ENCODE assay signal across 1 cellular context in genomic region chr17:67993998-67994361, GRCh38.
TF ChIP-seq lines count a peak whose summit lies in the region.

No MANE protein-coding gene starts in this region.

TF ChIP-seq in HepG2, 621 proteins besides CTCF, POLR2A, EP300 and RAD21 (continued from another document):
- TF ChIP-seq KIAA2018 (CRISPR knock-in tag; IDR thresholded peaks at IDR 0.05; ENCODE audit: borderline replicate concordance) (no peak), NR0B2 (CRISPR knock-in tag; IDR thresholded peaks at IDR 0.05) (no peak), ADNP (CRISPR knock-in tag; IDR thresholded peaks at IDR 0.05) (no peak), JUND (CRISPR knock-in tag; IDR thresholded peaks at IDR 0.05) (no peak), HIC2 (CRISPR knock-in tag; IDR thresholded peaks at IDR 0.05; ENCODE audit: low read depth) (no peak), PAWR (CRISPR knock-in tag; IDR thresholded peaks at IDR 0.05; ENCODE audit: borderline replicate concordance) (no peak), ZNF3 (CRISPR knock-in tag; IDR thresholded peaks at IDR 0.05) (no peak), ARHGAP35 (CRISPR knock-in tag; IDR thresholded peaks at IDR 0.05; ENCODE audit: borderline replicate concordance) (no peak), THAP11 (CRISPR knock-in tag; IDR thresholded peaks at IDR 0.05) (no peak), ZNF615 (CRISPR knock-in tag; IDR thresholded peaks at IDR 0.05; ENCODE audit: borderline replicate concordance) (no peak), ZNF841 (CRISPR knock-in tag; IDR thresholded peaks at IDR 0.05; ENCODE audit: borderline replicate concordance) (no peak), TARDBP (CRISPR knock-in tag; IDR thresholded peaks at IDR 0.05) (peak; percentile 42; the same call in 1 of the 2 replicates), ISL2 (CRISPR knock-in tag; IDR thresholded peaks at IDR 0.05) (no peak), ELF4 (CRISPR knock-in tag; IDR thresholded peaks at IDR 0.05; ENCODE audit: borderline replicate concordance) (no peak), GABPA (IDR thresholded peaks at IDR 0.05; ENCODE audit: low read depth, low read length) (no peak), GABPA (CRISPR knock-in tag; IDR thresholded peaks at IDR 0.05; ENCODE audit: low read depth) (peak; percentile 42), SOX13 (IDR thresholded peaks at IDR 0.05) (no peak), SOX13 (CRISPR knock-in tag; conservative IDR thresholded peaks at IDR 0.05 in 1 of 2, IDR thresholded peaks at IDR 0.05 in 1 of 2) (no peak), HNF1A (IDR thresholded peaks at IDR 0.05; ENCODE audit: low read depth) (no peak), HNF1A (CRISPR knock-in tag; IDR thresholded peaks at IDR 0.05; ENCODE audit: borderline replicate concordance) (no peak), PCBP2 (optimal IDR thresholded peaks at IDR 0.05; ENCODE audit: low read depth, low read length, poor library complexity, severe bottlenecking) (no peak), KDM2A (CRISPR knock-in tag; IDR thresholded peaks at IDR 0.05; ENCODE audit: borderline replicate concordance, low read depth) (no peak), NONO (IDR thresholded peaks at IDR 0.05) (no peak), NONO (CRISPR knock-in tag; conservative IDR thresholded peaks at IDR 0.05) (no peak), ZNF781 (CRISPR knock-in tag; IDR thresholded peaks at IDR 0.05; ENCODE audit: borderline replicate concordance, not compliant biosample characterization) (no peak), NFYC (CRISPR knock-in tag; IDR thresholded peaks at IDR 0.05) (no peak), CSRNP1 (CRISPR knock-in tag; IDR thresholded peaks at IDR 0.05) (no peak), NFIC (IDR thresholded peaks at IDR 0.05; ENCODE audit: low read length) (no peak), HMG20A (CRISPR knock-in tag; IDR thresholded peaks at IDR 0.05; ENCODE audit: borderline replicate concordance) (no peak), ZNF256 (CRISPR knock-in tag; conservative IDR thresholded peaks at IDR 0.05) (no peak), LBX2 (CRISPR knock-in tag; IDR thresholded peaks at IDR 0.05; ENCODE audit: borderline replicate concordance) (0 out of 2 replicates have a peak, but pooled peaks have one; percentile 48), AGO1 (IDR thresholded peaks at IDR 0.05; ENCODE audit: low read depth, low read length, poor library complexity, severe bottlenecking) (no peak), GLMP (CRISPR knock-in tag; IDR thresholded peaks at IDR 0.05; ENCODE audit: borderline replicate concordance) (no peak), ATRX (CRISPR knock-in tag; IDR thresholded peaks at IDR 0.05; ENCODE audit: borderline replicate concordance) (no peak), ZNF24 (IDR thresholded peaks at IDR 0.05) (no peak), E2F1 (CRISPR knock-in tag; IDR thresholded peaks at IDR 0.05) (no peak), SRF (IDR thresholded peaks at IDR 0.05; ENCODE audit: low read depth, low read length) (no peak), KDM4B (CRISPR knock-in tag; IDR thresholded peaks at IDR 0.05) (no peak), MAFK (conservative IDR thresholded peaks at IDR 0.05 in 1 of 2, IDR thresholded peaks at IDR 0.05 in 1 of 2; ENCODE audit: low read length in 2 of 2) (no peak)
